In genomic region chr2:17869128-17869527, GRCh38 we compare ENCODE assay signal across 21 cellular contexts. TPM values are rescaled to one million over a fixed set of nuclear protein-coding genes. Genes with fewer than 3 reads are reported as not detected.
DNase-seq lines count a peak whose midpoint lies in the region; ATAC-seq, FAIRE-seq and TF ChIP-seq lines count a peak whose summit lies in the region.
"Had no signal": no experiment of that assay in that cellular context is flagged by ENCODE, and none has a peak within 500 bp of the region (broad histone marks: within the 10 kb centered on the region; RNA-seq: fewer than 3 reads in every experiment).

No MANE protein-coding gene starts in this region.

- H3K4me3 ChIP-seq in fibroblast of mammary gland (ENCODE audit: control insufficient read depth, low read depth, low read length) (no peak overlapping the region), left lung (no peak overlapping the region)

- no peaks in the 10 kb centered on the region for H3K9me3 ChIP-seq in left lung

- ATAC-seq in left lung: no peak
- ATAC-seq in GM18520 (IDR thresholded peaks at IDR 0.05; ENCODE audit: unreplicated experiment): no peak
- ATAC-seq: naive thymus-derived CD4-positive, alpha-beta T cell; right cardiac atrium had no signal

- H3K27me3 ChIP-seq in left lung: no peaks in the 10 kb centered on the region

- no peaks in the 10 kb centered on the region for H3K36me3 ChIP-seq in left lung

- DNase-seq in Daoy (ENCODE audit: low read depth) (peak; percentile 41), HCEC 1CT (peak; percentile 83), RCC 7860 (ENCODE audit: low spot score) (peak; percentile 71), fibroblast of mammary gland (ENCODE audit: low read depth) (peak; percentile 12), left lung (no peak), GM13977 (ENCODE audit: low spot score) (no peak), immature natural killer cell (no peak)
- DNase-seq: activated CD4-positive, alpha-beta T cell treated with anti-CD3 and anti-CD28 coated beads, Interleukin-2, amount 50 U/mL, for 48 hours; activated gamma-delta T cell; dermis blood vessel endothelial cell; GDM1; naive thymus-derived CD4-positive, alpha-beta T cell; NCI-H187 treated with DMSO at 0.1 percent for 48 hours; NCI-H524 treated with DMSO at 0.1 percent for 48 hours; right cardiac atrium; stimulated activated CD4-positive, alpha-beta T cell treated with anti-CD3 and anti-CD28 coated beads, Interleukin-2, amount 100 ng/mL, for 48 hours had no signal

- no peak overlapping the region for H3K27ac Mint-ChIP-seq in immature natural killer cell
- H3K27ac Mint-ChIP-seq: naive thymus-derived CD4-positive, alpha-beta T cell had no signal

- no peaks in the 10 kb centered on the region for H3K4me1 Mint-ChIP-seq in immature natural killer cell
- H3K4me1 Mint-ChIP-seq: naive thymus-derived CD4-positive, alpha-beta T cell had no signal

- H3K4me3 Mint-ChIP-seq in immature natural killer cell: no peak overlapping the region
- H3K4me3 Mint-ChIP-seq: naive thymus-derived CD4-positive, alpha-beta T cell had no signal

- peaks cover 0 to 6% (median under 1%) of the 10 kb centered on the region in 6 donors for H3K9me3 Mint-ChIP-seq in immature natural killer cell

- H3K36me3 Mint-ChIP-seq in immature natural killer cell: no peaks in the 10 kb centered on the region
- H3K36me3 Mint-ChIP-seq: naive thymus-derived CD4-positive, alpha-beta T cell had no signal

- peak; percentile 51 for FAIRE-seq in RCC 7860 (lab: Jason Lieb, UNC)
- FAIRE-seq: astrocyte, GM18507 had no signal

- TF ChIP-seq CTCF in fibroblast of mammary gland (conservative IDR thresholded peaks at IDR 0.05; ENCODE audit: control insufficient read depth, insufficient read depth, low read depth, low read length): no peak
- no peak for TF ChIP-seq CTCF in left lung (IDR thresholded peaks at IDR 0.05)
- no peak for TF ChIP-seq CTCF in GM13977 (IDR thresholded peaks at IDR 0.05; ENCODE audit: extremely low read depth, insufficient read depth, missing control alignments)

- no peaks in the 10 kb centered on the region for H3K4me1 ChIP-seq in left lung

- in situ Hi-C loops in GM13977 (cut with MboI; ENCODE audit: low pct_unique_long_range_greater_than_20kb, low sequenced_read_pairs, unreplicated experiment): loop anchor here (25.0 kb wide), 1 partner anchor 293 kb away; no protein-coding TSS in a partner anchor

- no peak overlapping the region for H3K27ac ChIP-seq in left lung

- peaks cover 1 to 5% (median 2%) of the 10 kb centered on the region in 3 donors for H3K27me3 Mint-ChIP-seq in immature natural killer cell (ENCODE audit: low read depth in 3 of 3)

- intact Hi-C loops in left lung (cut with DNase I): no loop called here

RNA-seq across cellular contexts. Expression of gene KCNS3, which starts 9.3 kb away (rescaled TPM):
- 6.2 and 9.7 TPM in 2 replicates for total RNA-seq in Daoy (2014; rRNA removed; shearing (Covaris generic))
- 10 to 100 TPM; 23.0 to 48.2 TPM for total RNA-seq in left lung
- not detected for polyA plus RNA-seq in immature natural killer cell
- total RNA-seq: naive thymus-derived CD4-positive, alpha-beta T cell; T-helper 2 cell treated with Interferon-gamma antibody and Interleukin-4, amounts not matched to agents 100 ng/mL and 5 ng/mL, for 36 hours had no signal
- polyA plus RNA-seq: naive thymus-derived CD4-positive, alpha-beta T cell had no signal

RNA-seq across cellular contexts. Expression of gene MSGN1, which starts 52.9 kb away (rescaled TPM):
- not detected in 2 replicates for total RNA-seq in Daoy (2014; rRNA removed; shearing (Covaris generic))
- not detected for total RNA-seq in left lung
- polyA plus RNA-seq in immature natural killer cell: not detected
- total RNA-seq: astrocyte; dermis blood vessel endothelial cell; liver; naive thymus-derived CD4-positive, alpha-beta T cell; right cardiac atrium; T-helper 2 cell treated with Interferon-gamma antibody and Interleukin-4, amounts not matched to agents 100 ng/mL and 5 ng/mL, for 36 hours had no signal
- polyA plus RNA-seq: liver; naive thymus-derived CD4-positive, alpha-beta T cell; right cardiac atrium had no signal

Comparison
In these comparisons a context has a peak if more than half of its experiments do, and no peak if none do; other contexts are left out.
1. DNase-seq: peak in Daoy (single experiment), HCEC 1CT (single experiment), RCC 7860 (single experiment) and fibroblast of mammary gland (single experiment); none in left lung (0 of 2), GM13977 (single experiment) and immature natural killer cell (0 of 3).